13 cellular contexts compared by ENCODE assay signal in genomic region chr12:32542550-32543229, GRCh38.
DNase-seq lines count a peak whose midpoint lies in the region; ATAC-seq, FAIRE-seq and TF ChIP-seq lines count a peak whose summit lies in the region.
"Had no signal": no experiment of that assay in that cellular context is flagged by ENCODE, and none has a peak within 500 bp of the region (broad histone marks: within the 10 kb centered on the region; RNA-seq: fewer than 3 reads in every experiment).

No MANE protein-coding gene starts in this region.

- H4K20me1 ChIP-seq in hepatocyte (ENCODE audit: insufficient read depth, poor library complexity, severe bottlenecking) = peaks cover 21% of the 10 kb centered on the region

- peaks cover 98% of the 10 kb centered on the region for H3K79me2 ChIP-seq in hepatocyte

- H3K4me1 ChIP-seq in right atrium auricular region = peaks cover 0 to 52% of the 10 kb centered on the region in 2 donors
- peaks cover 14% of the 10 kb centered on the region for H3K4me1 ChIP-seq in hepatocyte (ENCODE audit: insufficient read depth)

- H3K4me3 ChIP-seq in right atrium auricular region = no peak overlapping the region
- H3K4me3 ChIP-seq in hepatocyte = no peak overlapping the region
- H3K4me3 ChIP-seq: SK-N-MC had no signal

- H3K9me2 ChIP-seq in hepatocyte (replicated peaks; ENCODE audit: insufficient read depth) = no peaks in the 10 kb centered on the region

- TF ChIP-seq POLR2A in H54 (IDR thresholded peaks at IDR 0.05; ENCODE audit: low read depth, low read length) = no peak

- peak overlapping the region; percentile 28 for H3K4me2 ChIP-seq in hepatocyte

- FAIRE-seq in H54 (lab: Jason Lieb, UNC) = no peak
- FAIRE-seq: colon, D721Med had no signal

- no peak for ATAC-seq in Right ventricle myocardium superior (ENCODE audit: poor library complexity)
- no peak for ATAC-seq in sciatic nerve

- intact Hi-C loops in Right ventricle myocardium superior (cut with DNase I) = no loop called here
- intact Hi-C loops in sciatic nerve (cut with DNase I) = no loop called here

- no peak for TF ChIP-seq CTCF in right atrium auricular region (IDR thresholded peaks at IDR 0.05)
- TF ChIP-seq CTCF in hepatocyte (IDR thresholded peaks at IDR 0.05; ENCODE audit: poor library complexity) = peak; percentile 2

- H2AFZ ChIP-seq in hepatocyte = no peak overlapping the region

- DNase-seq in right atrium auricular region (ENCODE audit: low spot score) (no peak), Right ventricle myocardium superior (no peak), hepatocyte (ENCODE audit: low spot score) (no peak), renal cortical epithelial cell (ENCODE audit: low read depth) (peak; percentile 71), sciatic nerve (ENCODE audit: low spot score) (no peak), H54 (ENCODE audit: insufficient read length, low spot score) (no peak), NCI-H2029 treated with DMSO at 0.1 percent for 48 hours (lab: John Stamatoyannopoulos, UW) (no peak)
- no peak for DNase-seq in stimulated activated CD4-positive, alpha-beta T cell treated with anti-CD3 and anti-CD28 coated beads, Interleukin-4, amount 100 ng/mL, for 4 hours
- DNase-seq: NK-92 treated with Interleukin-12 subunit alpha and Interleukin-12 subunit beta, amount 100 ng/mL, for 24 hours; stimulated activated naive CD4-positive, alpha-beta T cell treated with Interleukin-2 at 50 U/mL for 16 hours had no signal

- WGBS in hepatocyte (ENCODE audit: low lambda C conversion rate, missing lambda C conversion rate) = 83% methylated on average over 6 of the region's 6 CpGs

- H3K9me3 ChIP-seq in right atrium auricular region (no peaks in the 10 kb centered on the region), hepatocyte (ENCODE audit: low read depth) (no peaks in the 10 kb centered on the region)

- peak overlapping the region; percentile 8 to 45 for H3K27ac ChIP-seq in right atrium auricular region
- peak overlapping the region; percentile 39 for H3K27ac ChIP-seq in hepatocyte
- H3K27ac ChIP-seq: SK-N-MC had no signal

- H3K36me3 ChIP-seq in right atrium auricular region = no peaks in the 10 kb centered on the region
- no peaks in the 10 kb centered on the region for H3K36me3 ChIP-seq in hepatocyte (replicated peaks; ENCODE audit: insufficient read depth, low read depth)

- H3K27me3 ChIP-seq in right atrium auricular region = no peaks in the 10 kb centered on the region
- H3K27me3 ChIP-seq in hepatocyte = no peaks in the 10 kb centered on the region
